14 cellular contexts compared by ENCODE assay signal in the genomic region with DNA sequence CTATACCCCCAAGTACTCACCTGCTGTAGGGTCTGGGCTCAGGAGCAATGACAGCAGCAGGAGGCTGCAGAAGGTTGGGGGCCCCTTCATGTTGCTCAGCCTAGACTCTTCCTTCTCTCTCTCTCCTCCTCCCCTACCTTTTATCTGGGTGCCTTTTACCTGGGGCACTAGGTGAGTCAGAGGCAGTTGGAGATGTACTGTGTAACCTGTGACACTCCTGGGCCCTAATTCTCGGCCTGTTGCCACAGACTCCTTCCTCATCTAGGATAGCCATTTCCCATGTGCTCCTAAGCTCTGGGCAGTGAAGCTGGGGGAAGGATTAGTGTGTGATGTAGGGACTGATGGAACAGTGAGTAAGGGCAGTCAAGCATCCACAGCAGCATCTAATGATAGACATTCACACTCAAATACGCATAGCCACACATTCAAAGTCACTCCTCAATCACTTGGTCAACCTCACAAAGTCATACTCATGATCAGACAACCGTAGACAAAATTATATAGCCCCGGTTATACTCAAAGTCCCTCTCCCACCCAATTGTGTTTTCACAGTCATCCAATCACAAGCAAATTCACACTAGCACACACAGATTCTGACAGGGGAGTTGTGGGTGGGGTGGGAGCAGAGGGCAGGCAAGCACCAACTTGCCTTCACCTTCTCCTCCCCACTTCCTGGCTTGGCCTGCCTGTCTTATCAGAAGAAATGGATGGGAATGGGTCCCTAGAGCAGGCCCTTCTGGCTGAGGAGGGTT. TPM values are rescaled to one million over a fixed set of nuclear protein-coding genes. Genes with fewer than 3 reads are reported as not detected.
DNase-seq lines count a peak whose midpoint lies in the region; ATAC-seq and TF ChIP-seq lines count a peak whose summit lies in the region.
"Had no signal": no experiment of that assay in that cellular context is flagged by ENCODE, and none has a peak within 500 bp of the region (broad histone marks: within the 10 kb centered on the region; RNA-seq: fewer than 3 reads in every experiment).

A gene with protein sequence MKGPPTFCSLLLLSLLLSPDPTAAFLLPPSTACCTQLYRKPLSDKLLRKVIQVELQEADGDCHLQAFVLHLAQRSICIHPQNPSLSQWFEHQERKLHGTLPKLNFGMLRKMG (minus strand): TSS at position 114 of the 752 bp plus-strand sequence. CDS start 24 bp downstream, at position 90.

- 62% methylated on average over 4 of the region's 4 CpGs for WGBS in esophagus squamous epithelium, 2 donors

- no peak for TF ChIP-seq POLR2A in esophagus squamous epithelium (IDR thresholded peaks at IDR 0.05)

- intact Hi-C loops in esophagus squamous epithelium (cut with DNase I), result no loop called here

- H3K27ac ChIP-seq in esophagus squamous epithelium, result peak within 1 kb of the TSS in 3 of 4 donors; percentile 8 to 99 (median 19)
- H3K27ac ChIP-seq: left lung had no signal

- H3K36me3 Mint-ChIP-seq in activated naive CD4-positive, alpha-beta T cell treated with anti-CD3 and anti-CD28 coated beads, Interleukin-2, amount 10 ng/mL, durations not matched to agents 7 days and 5 days, result peaks cover 29% of the 10 kb centered on the region
- peaks cover 0 to 6% of the 10 kb centered on the region in 2 donors for H3K36me3 Mint-ChIP-seq in activated naive CD4-positive, alpha-beta T cell treated with anti-CD3 and anti-CD28 coated beads, Interleukin-2, amount 50 U/mL, for 72 hours
- peaks cover 5% of the 10 kb centered on the region for H3K36me3 Mint-ChIP-seq in type B pancreatic cell

- H3K9me3 ChIP-seq in esophagus squamous epithelium, result no peaks in the 10 kb centered on the region
- H3K9me3 ChIP-seq: left lung, SK-N-SH had no signal

- H3K27me3 Mint-ChIP-seq in activated naive CD4-positive, alpha-beta T cell treated with anti-CD3 and anti-CD28 coated beads, Interleukin-2, amount 10 ng/mL, durations not matched to agents 7 days and 5 days, result peaks cover 10% of the 10 kb centered on the region
- H3K27me3 Mint-ChIP-seq in type B pancreatic cell, result no peaks in the 10 kb centered on the region
- H3K27me3 Mint-ChIP-seq: naive B cell had no signal

- no peak for TF ChIP-seq CTCF in esophagus squamous epithelium (IDR thresholded peaks at IDR 0.05)
- TF ChIP-seq CTCF in type B pancreatic cell (conservative IDR thresholded peaks at IDR 0.05), result no peak
- TF ChIP-seq CTCF in GM10248 (IDR thresholded peaks at IDR 0.05; ENCODE audit: control extremely low read depth, extremely low read depth, low read depth, missing control alignments), result no peak

- H3K9me3 Mint-ChIP-seq in activated naive CD4-positive, alpha-beta T cell treated with anti-CD3 and anti-CD28 coated beads, Interleukin-2, amount 10 ng/mL, durations not matched to agents 7 days and 5 days, result no peaks in the 10 kb centered on the region
- H3K9me3 Mint-ChIP-seq in activated naive CD4-positive, alpha-beta T cell treated with anti-CD3 and anti-CD28 coated beads, Interleukin-2, amount 50 U/mL, for 72 hours, result no peaks in the 10 kb centered on the region
- no peaks in the 10 kb centered on the region for H3K9me3 Mint-ChIP-seq in type B pancreatic cell

- peaks cover 9 to 70% (median 20%) of the 10 kb centered on the region in 3 donors for H3K4me1 ChIP-seq in esophagus squamous epithelium

- DNase-seq in activated naive CD4-positive, alpha-beta T cell treated with anti-CD3 and anti-CD28 coated beads, Interleukin-2, amount 10 ng/mL, durations not matched to agents 7 days and 5 days, result peak; percentile 40
- DNase-seq in activated naive CD4-positive, alpha-beta T cell (lab: John Stamatoyannopoulos, UW), result no peak
- DNase-seq in activated naive CD4-positive, alpha-beta T cell treated with anti-CD3 and anti-CD28 coated beads, Interleukin-2, amount 50 U/mL, for 72 hours (ENCODE audit: low spot score in 2 of 2), result no peak
- DNase-seq in esophagus squamous epithelium (lab: John Stamatoyannopoulos, UW) (no peak), type B pancreatic cell (ENCODE audit: extremely low spot score, unreplicated experiment) (no peak), pons (ENCODE audit: low spot score) (no peak), GM10248 (ENCODE audit: extremely low spot score) (no peak), iPS-NIHi11 (ENCODE audit: low spot score) (no peak)
- DNase-seq: Calu3, dorsolateral prefrontal cortex, left lung, naive B cell, NCI-H1105, SK-N-SH had no signal

- peak within 1 kb of the TSS; percentile 24 for H3K4me3 Mint-ChIP-seq in activated naive CD4-positive, alpha-beta T cell treated with anti-CD3 and anti-CD28 coated beads, Interleukin-2, amount 10 ng/mL, durations not matched to agents 7 days and 5 days
- H3K4me3 Mint-ChIP-seq in type B pancreatic cell, result peak within 1 kb of the TSS; percentile 29

- H3K27me3 ChIP-seq in esophagus squamous epithelium, result no peaks in the 10 kb centered on the region
- H3K27me3 ChIP-seq: dorsolateral prefrontal cortex, left lung had no signal

- CTCF ChIA-PET in activated naive CD4-positive, alpha-beta T cell treated with anti-CD3 and anti-CD28 coated beads, Interleukin-2, amount 10 ng/mL, durations not matched to agents 7 days and 5 days (lab: Charles Lee), result interaction anchor here (0.6 to 5.2 kb wide), 8 partner anchors 10 to 260 kb away, joined by 3 to 36 read pairs (median 4); a partner anchor contains a TSS
- CTCF ChIA-PET in GM10248 (lab: Yijun Ruan, JAX), result interaction anchor here (0.8 to 8.5 kb wide), 8 partner anchors 8 to 50 kb away, joined by 3 to 84 read pairs (median 7); a partner anchor contains a TSS

- H3K27ac Mint-ChIP-seq in activated naive CD4-positive, alpha-beta T cell treated with anti-CD3 and anti-CD28 coated beads, Interleukin-2, amount 10 ng/mL, durations not matched to agents 7 days and 5 days, result peak within 1 kb of the TSS; percentile 93
- H3K27ac Mint-ChIP-seq in activated naive CD4-positive, alpha-beta T cell treated with anti-CD3 and anti-CD28 coated beads, Interleukin-2, amount 50 U/mL, for 72 hours, result peak within 1 kb of the TSS; percentile 0 to 81
- H3K27ac Mint-ChIP-seq in type B pancreatic cell, result peak within 1 kb of the TSS; percentile 70
- H3K27ac Mint-ChIP-seq: naive B cell had no signal

- no peak for ATAC-seq in activated naive CD4-positive, alpha-beta T cell treated with anti-CD3 and anti-CD28 coated beads, Interleukin-2, amount 50 U/mL, for 72 hours
- ATAC-seq: left lung had no signal

- H3K4me1 Mint-ChIP-seq in activated naive CD4-positive, alpha-beta T cell treated with anti-CD3 and anti-CD28 coated beads, Interleukin-2, amount 10 ng/mL, durations not matched to agents 7 days and 5 days, result peaks cover 49% of the 10 kb centered on the region
- peaks cover 9% of the 10 kb centered on the region for H3K4me1 Mint-ChIP-seq in type B pancreatic cell (ENCODE audit: unreplicated experiment)

- POLR2A ChIA-PET in GM10248 (lab: Yijun Ruan, JAX), result no interaction called here

- H3K4me3 ChIP-seq in esophagus squamous epithelium, result no peak within 1 kb of the TSS
- H3K4me3 ChIP-seq: dorsolateral prefrontal cortex, left lung had no signal

- peaks cover 0 to 21% (median 0%) of the 10 kb centered on the region in 3 donors for H3K36me3 ChIP-seq in esophagus squamous epithelium
- H3K36me3 ChIP-seq: left lung had no signal

RNA-seq across cellular contexts. Expression of the gene that starts here (rescaled TPM):
- under 1 TPM in 1 of 2 donors, not detected in 1; 0.64 TPM for total RNA-seq in activated naive CD4-positive, alpha-beta T cell treated with anti-CD3 and anti-CD28 coated beads, Interleukin-2, amount 50 U/mL, for 72 hours
- not detected for total RNA-seq in esophagus squamous epithelium
- total RNA-seq in type B pancreatic cell (ENCODE audit: low replicate concordance), result 0.43 and 1.1 TPM in 2 replicates
- total RNA-seq: Calu3 had no signal

Comparison
In these comparisons a context has a peak if more than half of its experiments do, and no peak if none do; other contexts are left out.
1. H3K27ac Mint-ChIP-seq: peak in every context shown above with its lines; median percentile 93 in activated naive CD4-positive, alpha-beta T cell treated with anti-CD3 and anti-CD28 coated beads, Interleukin-2, amount 10 ng/mL, durations not matched to agents 7 days and 5 days; 70 in type B pancreatic cell; 40 in activated naive CD4-positive, alpha-beta T cell treated with anti-CD3 and anti-CD28 coated beads, Interleukin-2, amount 50 U/mL, for 72 hours.